1 cellular context compared by ENCODE assay signal in genomic region chr3:124856687-124857086, GRCh38.
TF ChIP-seq lines count a peak whose summit lies in the region.

No MANE protein-coding gene starts in this region.

TF ChIP-seq in A549, 52 proteins besides CTCF, POLR2A, EP300 and RAD21 (continued from another document):
- no peak for TF ChIP-seq E2F6 (IDR thresholded peaks at IDR 0.05; ENCODE audit: borderline replicate concordance, low read depth)
- no peak for TF ChIP-seq FOXS1 (CRISPR knock-in tag; IDR thresholded peaks at IDR 0.05)
- no peak for TF ChIP-seq HOXB13 (CRISPR knock-in tag; IDR thresholded peaks at IDR 0.05; ENCODE audit: low read depth)
